ENCODE assay signal across 1 cellular context in the genomic region with DNA sequence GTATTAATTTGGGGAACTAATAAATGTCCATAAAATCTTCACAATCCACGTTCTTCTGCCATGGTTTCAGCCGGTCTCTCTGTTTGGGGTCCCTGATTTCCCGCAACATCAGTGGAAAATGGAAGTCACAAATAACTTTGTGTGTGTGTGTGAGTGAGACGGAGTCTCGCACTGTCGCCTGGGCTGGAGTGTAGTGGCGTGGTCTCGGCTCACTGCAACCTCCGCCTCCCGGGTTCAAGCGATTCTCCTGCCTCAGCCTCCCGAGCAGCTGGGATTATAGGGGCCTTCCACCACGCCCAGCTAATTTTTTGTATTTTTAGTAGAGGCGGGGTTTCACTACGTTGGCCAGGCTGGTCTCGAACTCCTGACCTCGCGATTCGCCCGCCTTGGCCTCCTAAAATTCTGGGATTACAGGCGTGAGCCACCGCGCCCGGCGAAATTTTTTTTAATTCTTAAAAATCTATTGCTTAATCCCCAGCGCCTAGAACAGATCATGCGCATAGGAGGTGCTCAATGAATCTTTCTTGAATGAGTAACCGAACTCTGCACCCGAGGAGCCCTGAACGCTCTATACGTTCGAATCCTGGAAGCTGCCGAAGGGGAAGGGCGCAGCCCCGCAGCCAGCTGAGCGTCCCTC.
TF ChIP-seq lines count a peak whose summit lies in the region.

No MANE protein-coding gene starts in this region.

TF ChIP-seq in HCT116, 20 proteins besides CTCF, POLR2A, EP300 and RAD21:
- TF ChIP-seq CBX3 (IDR thresholded peaks at IDR 0.05; ENCODE audit: low read depth): 0 out of 2 replicates have a peak, but pooled peaks have one; percentile 20
- TF ChIP-seq, protein P1, sequence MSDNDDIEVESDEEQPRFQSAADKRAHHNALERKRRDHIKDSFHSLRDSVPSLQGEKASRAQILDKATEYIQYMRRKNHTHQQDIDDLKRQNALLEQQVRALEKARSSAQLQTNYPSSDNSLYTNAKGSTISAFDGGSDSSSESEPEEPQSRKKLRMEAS (IDR thresholded peaks at IDR 0.05): peak; percentile 55; the same call in 1 of the 2 replicates
